In the genomic region with DNA sequence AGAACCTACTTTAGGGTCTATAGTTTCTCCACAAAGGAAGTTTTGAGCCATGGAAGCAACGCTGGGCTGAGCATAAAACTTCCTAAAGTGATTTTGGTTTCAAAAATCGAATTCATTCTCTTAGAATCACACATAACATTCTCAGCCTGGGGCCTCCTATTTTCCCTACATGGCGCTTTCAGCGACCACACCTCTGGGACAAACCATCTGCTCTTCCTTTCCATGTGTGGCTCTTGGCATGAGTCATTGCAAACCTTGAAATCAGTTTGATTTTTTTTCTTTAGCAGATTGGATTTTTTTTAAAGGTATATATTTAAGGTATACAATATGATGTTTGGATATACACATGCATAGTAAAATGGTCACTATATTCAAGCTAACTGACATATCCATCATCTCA, we compare ENCODE assay signal across 18 cellular contexts.
"Had no signal": no experiment of that assay in that cellular context is flagged by ENCODE, and none has a peak within 500 bp of the region (broad histone marks: within the 10 kb centered on the region; RNA-seq: fewer than 3 reads in every experiment).

No MANE protein-coding gene starts in this region.

- H3K36me3 ChIP-seq: transverse colon, WERI-Rb-1 had no signal

- H3K4me3 ChIP-seq: transverse colon had no signal

- H3K27ac ChIP-seq: transverse colon, WERI-Rb-1 had no signal

- H3K27me3 ChIP-seq: transverse colon had no signal

- H3K27me3 Mint-ChIP-seq: stimulated activated naive B cell treated with anti-CD40 and anti-IgM and Interleukin-4, amounts not matched to agents 10 μg/mL and 1 μg/mL and 100 μg/mL, for 72 hours had no signal

- ATAC-seq: esophagus mucosa; left ventricle myocardium superior; stimulated activated naive B cell treated with anti-CD40 and anti-IgM and Interleukin-4, amounts not matched to agents 10 μg/mL and 1 μg/mL and 100 μg/mL, for 72 hours; T-helper 17 cell had no signal

- H3K27ac Mint-ChIP-seq: activated CD4-positive, alpha-beta memory T cell treated with anti-CD3 and anti-CD28 coated beads, Interleukin-2, amount 10 ng/mL, durations not matched to agents 7 days and 5 days; activated naive CD4-positive, alpha-beta T cell treated with anti-CD3 and anti-CD28 coated beads, Interleukin-2, amount 50 U/mL, for 24 hours; nephron; stimulated activated naive B cell treated with anti-CD40 and anti-IgM and Interleukin-4, amounts not matched to agents 10 μg/mL and 1 μg/mL and 100 μg/mL, for 72 hours; T-helper 17 cell had no signal

- H3K4me1 Mint-ChIP-seq: activated naive CD4-positive, alpha-beta T cell treated with anti-CD3 and anti-CD28 coated beads, Interleukin-2, amount 50 U/mL, for 24 hours; T-helper 17 cell had no signal

- H3K4me3 Mint-ChIP-seq: activated CD4-positive, alpha-beta memory T cell treated with anti-CD3 and anti-CD28 coated beads, Interleukin-2, amount 10 ng/mL, durations not matched to agents 7 days and 5 days; activated naive CD4-positive, alpha-beta T cell treated with anti-CD3 and anti-CD28 coated beads, Interleukin-2, amount 50 U/mL, for 24 hours; nephron; stimulated activated naive B cell treated with anti-CD40 and anti-IgM and Interleukin-4, amounts not matched to agents 10 μg/mL and 1 μg/mL and 100 μg/mL, for 72 hours; T-helper 17 cell had no signal

- H3K36me3 Mint-ChIP-seq: activated naive CD4-positive, alpha-beta T cell treated with anti-CD3 and anti-CD28 coated beads, Interleukin-2, amount 50 U/mL, for 24 hours; stimulated activated naive B cell treated with anti-CD40 and anti-IgM and Interleukin-4, amounts not matched to agents 10 μg/mL and 1 μg/mL and 100 μg/mL, for 72 hours had no signal

- DNase-seq: activated CD4-positive, alpha-beta memory T cell treated with anti-CD3 and anti-CD28 coated beads, Interleukin-2, amount 10 ng/mL, durations not matched to agents 7 days and 5 days; activated effector memory CD4-positive, alpha-beta T cell treated with anti-CD3 and anti-CD28 coated beads, Interleukin-2, amount 50 U/mL, for 16 hours; activated T-cell treated with anti-CD3 and anti-CD28 coated beads, Interleukin-2, amount 50 U/mL, for 48 hours; caudate nucleus; head of caudate nucleus; kidney glomerular epithelial cell; left ventricle myocardium superior; nucleus accumbens; posterior cingulate gyrus; retina; stimulated activated CD4-positive, alpha-beta T cell treated with anti-CD3 and anti-CD28 coated beads, Interleukin-2, amount 100 ng/mL, for 48 hours; stimulated activated naive B cell treated with anti-CD40 and anti-IgM and Interleukin-4, amounts not matched to agents 10 μg/mL and 1 μg/mL and 100 μg/mL, for 72 hours; T-helper 17 cell; transverse colon; WERI-Rb-1 had no signal

- H3K9me3 Mint-ChIP-seq: activated CD4-positive, alpha-beta memory T cell treated with anti-CD3 and anti-CD28 coated beads, Interleukin-2, amount 10 ng/mL, durations not matched to agents 7 days and 5 days; activated naive CD4-positive, alpha-beta T cell treated with anti-CD3 and anti-CD28 coated beads, Interleukin-2, amount 50 U/mL, for 24 hours; stimulated activated naive B cell treated with anti-CD40 and anti-IgM and Interleukin-4, amounts not matched to agents 10 μg/mL and 1 μg/mL and 100 μg/mL, for 72 hours had no signal

- H3K9me3 ChIP-seq: transverse colon had no signal
